ENCODE assay signal across 17 cellular contexts in genomic region chr4:11130195-11130975, GRCh38.
DNase-seq lines count a peak whose midpoint lies in the region; ATAC-seq, FAIRE-seq and TF ChIP-seq lines count a peak whose summit lies in the region.
"Had no signal": no experiment of that assay in that cellular context is flagged by ENCODE, and none has a peak within 500 bp of the region (broad histone marks: within the 10 kb centered on the region; RNA-seq: fewer than 3 reads in every experiment).

No MANE protein-coding gene starts in this region.

- H3K36me3 ChIP-seq in heart left ventricle (no peaks in the 10 kb centered on the region), left ventricle myocardium inferior (no peaks in the 10 kb centered on the region)
- H3K36me3 ChIP-seq: upper lobe of left lung had no signal

- DNase-seq in heart left ventricle (no peak), left ventricle myocardium inferior (no peak), astrocyte of the spinal cord (ENCODE audit: low read depth, low spot score) (peak; percentile 96), iris pigment epithelial cell (ENCODE audit: low read depth) (peak; percentile 63), urothelium cell line (ENCODE audit: low spot score) (peak; percentile 38), COR-L47 (lab: John Stamatoyannopoulos, UW) (no peak)
- no peak for DNase-seq in activated naive CD4-positive, alpha-beta T cell (lab: John Stamatoyannopoulos, UW)
- DNase-seq: activated CD4-positive, alpha-beta T cell treated with anti-CD3 and anti-CD28 coated beads, Interleukin-2, amount 10 ng/mL, durations not matched to agents 24 days and 14 days; activated T-cell treated with anti-CD3 and anti-CD28 coated beads, Interleukin-2, amount 50 U/mL, for 4 hours; body of pancreas; KG1; NCI-H2107; NK-92 treated with Interleukin-12 subunit alpha and Interleukin-12 subunit beta, amount 100 ng/mL, for 24 hours; upper lobe of left lung had no signal

- intact Hi-C loops in heart left ventricle (cut with DNase I) = no loop called here
- intact Hi-C loops in left ventricle myocardium inferior (cut with micrococcal nuclease) = no loop called here

- in situ Hi-C loops in astrocyte of the spinal cord (cut with HindIII; ENCODE audit: low sequenced_read_pairs) = no loop called here

- no peak for TF ChIP-seq CTCF in heart left ventricle (IDR thresholded peaks at IDR 0.05)
- no peak for TF ChIP-seq CTCF in left ventricle myocardium inferior (IDR thresholded peaks at IDR 0.05; ENCODE audit: borderline replicate concordance)
- TF ChIP-seq CTCF in astrocyte of the spinal cord (IDR thresholded peaks at IDR 0.05; ENCODE audit: low read depth, low read length) = no peak

- TF ChIP-seq POLR2A in heart left ventricle (IDR thresholded peaks at IDR 0.05) = no peak

- no peak overlapping the region for H3K4me3 ChIP-seq in heart left ventricle
- H3K4me3 ChIP-seq in left ventricle myocardium inferior = no peak overlapping the region
- H3K4me3 ChIP-seq in astrocyte of the spinal cord (ENCODE audit: low read depth, low read length) = no peak overlapping the region
- H3K4me3 ChIP-seq: body of pancreas, upper lobe of left lung had no signal

- 69 to 77% (median 75%) methylated on average over 4 of the region's 4 CpGs for WGBS in heart left ventricle, 4 donors

- no peak for FAIRE-seq in urothelium cell line (lab: Jason Lieb, UNC)
- FAIRE-seq: A204.1, endometrium had no signal

- ATAC-seq in heart left ventricle (peak in 3 of 4 donors; percentile 45 to 78 (median 68)), HG02571 (IDR thresholded peaks at IDR 0.05; ENCODE audit: unreplicated experiment) (no peak)
- ATAC-seq: activated T-cell treated with anti-CD3 and anti-CD28 coated beads, Interleukin-2, amount 50 U/mL, for 4 hours; body of pancreas had no signal

- no peak overlapping the region for H3K27ac ChIP-seq in heart left ventricle
- H3K27ac ChIP-seq in left ventricle myocardium inferior (replicated peaks) = no peak overlapping the region
- H3K27ac ChIP-seq: body of pancreas, upper lobe of left lung had no signal

- H3K27me3 ChIP-seq in heart left ventricle = no peaks in the 10 kb centered on the region
- peaks cover 7% of the 10 kb centered on the region for H3K27me3 ChIP-seq in left ventricle myocardium inferior (ENCODE audit: low read depth)
- H3K27me3 ChIP-seq: body of pancreas, upper lobe of left lung had no signal

- H3K4me1 ChIP-seq in heart left ventricle (peaks cover 0 to 13% (median 0%) of the 10 kb centered on the region in 12 donors), left ventricle myocardium inferior (no peaks in the 10 kb centered on the region)
- H3K4me1 ChIP-seq: body of pancreas, upper lobe of left lung had no signal

- peaks cover 0 to 5% (median 0%) of the 10 kb centered on the region in 12 donors for H3K9me3 ChIP-seq in heart left ventricle
- H3K9me3 ChIP-seq in left ventricle myocardium inferior (replicated peaks) = peaks cover 9% of the 10 kb centered on the region
- H3K9me3 ChIP-seq: body of pancreas, upper lobe of left lung had no signal

Comparison
In these comparisons a context has a peak if more than half of its experiments do, and no peak if none do; other contexts are left out.
1. DNase-seq: peak in astrocyte of the spinal cord (single experiment), iris pigment epithelial cell (single experiment) and urothelium cell line (single experiment); none in heart left ventricle (0 of 5), left ventricle myocardium inferior (single experiment), activated naive CD4-positive, alpha-beta T cell (0 of 4) and COR-L47 (single experiment).